Comparison of ENCODE assay signal across 29 cellular contexts in genomic region chr1:46380004-46380403, GRCh38.
"Had no signal": no experiment of that assay in that cellular context is flagged by ENCODE, and none has a peak within 500 bp of the region (broad histone marks: within the 10 kb centered on the region; RNA-seq: fewer than 3 reads in every experiment).

No MANE protein-coding gene starts in this region.

- H3K4me3 ChIP-seq: coronary artery, dorsolateral prefrontal cortex, esophagus muscularis mucosa, gastroesophageal sphincter had no signal

- DNase-seq: activated CD4-positive, alpha-beta T cell treated with anti-CD3 and anti-CD28 coated beads for 1 hour; activated CD4-positive, alpha-beta T cell treated with anti-CD3 and anti-CD28 coated beads for 48 hours; activated CD4-positive, alpha-beta T cell treated with anti-CD3 and anti-CD28 coated beads, Interleukin-2, amount 50 U/mL, for 1 hour; activated CD4-positive, alpha-beta T cell treated with anti-CD3 and anti-CD28 coated beads, Interleukin-2, amount 50 U/mL, for 48 hours; activated CD8-positive, alpha-beta memory T cell treated with anti-CD3 and anti-CD28 coated beads for 24 hours; activated CD8-positive, alpha-beta T cell treated with anti-CD3 and anti-CD28 coated beads for 36 hours; activated effector memory CD4-positive, alpha-beta T cell treated with Interleukin-2 at 50 U/mL for 16 hours; activated gamma-delta T cell treated with Interleukin-2 at 50 U/mL for 16 hours; activated naive CD4-positive, alpha-beta T cell treated with anti-CD3 and anti-CD28 coated beads, Interleukin-2, amount 50 U/mL, for 16 hours; activated naive CD4-positive, alpha-beta T cell treated with Interleukin-2 at 50 U/mL for 16 hours; activated T-cell treated with anti-CD3 and anti-CD28 coated beads, Interleukin-2, amount 50 U/mL, for 4 hours; amniotic stem cell; anterior cingulate cortex; brain microvascular endothelial cell; dorsolateral prefrontal cortex; effector memory CD4-positive, alpha-beta T cell; erythroblast; foreskin keratinocyte; T-helper 1 cell; T-helper 17 cell; T1000 had no signal

- H3K9me3 ChIP-seq: esophagus muscularis mucosa, gastroesophageal sphincter had no signal

- H3K27ac Mint-ChIP-seq: activated CD8-positive, alpha-beta T cell treated with anti-CD3 and anti-CD28 coated beads for 36 hours; activated naive CD8-positive, alpha-beta T cell; activated T-helper 17 cell treated with anti-CD3 and anti-CD28 coated beads, Interleukin-2, amount 50 U/mL, for 72 hours; dendritic cell treated with granulocyte-macrophage colony-stimulating factor and Interleukin-4, amounts not matched to agents 40 ng/mL and 50 ng/mL, for 4 days; T-helper 2 cell treated with Interferon-gamma antibody and Interleukin-4, amounts not matched to agents 5 μg/mL and 100 μg/mL, for 36 hours had no signal

- H3K9me3 Mint-ChIP-seq: activated T-helper 17 cell treated with anti-CD3 and anti-CD28 coated beads, Interleukin-2, amount 50 U/mL, for 72 hours; central memory CD8-positive, alpha-beta T cell had no signal

- H3K27ac ChIP-seq: brain microvascular endothelial cell, coronary artery, dorsolateral prefrontal cortex, esophagus muscularis mucosa, foreskin keratinocyte, gastroesophageal sphincter had no signal

- H3K27me3 Mint-ChIP-seq: activated CD8-positive, alpha-beta T cell treated with anti-CD3 and anti-CD28 coated beads for 36 hours; activated naive CD8-positive, alpha-beta T cell; activated T-helper 17 cell treated with anti-CD3 and anti-CD28 coated beads, Interleukin-2, amount 50 U/mL, for 72 hours; central memory CD8-positive, alpha-beta T cell; T-helper 17 cell had no signal

- H3K4me3 Mint-ChIP-seq: activated CD8-positive, alpha-beta T cell treated with anti-CD3 and anti-CD28 coated beads for 36 hours; activated naive CD8-positive, alpha-beta T cell; activated T-cell treated with anti-CD3 and anti-CD28 coated beads, Interleukin-2, amount 50 U/mL, for 4 hours; activated T-helper 17 cell treated with anti-CD3 and anti-CD28 coated beads, Interleukin-2, amount 50 U/mL, for 72 hours; central memory CD8-positive, alpha-beta T cell; dendritic cell treated with granulocyte-macrophage colony-stimulating factor and Interleukin-4, amounts not matched to agents 40 ng/mL and 50 ng/mL, for 4 days; T-helper 17 cell; T-helper 2 cell treated with Interferon-gamma antibody and Interleukin-4, amounts not matched to agents 5 μg/mL and 100 μg/mL, for 36 hours had no signal

- H3K4me1 ChIP-seq: esophagus muscularis mucosa, foreskin keratinocyte, gastroesophageal sphincter had no signal

- H3K4me1 Mint-ChIP-seq: activated T-helper 17 cell treated with anti-CD3 and anti-CD28 coated beads, Interleukin-2, amount 50 U/mL, for 72 hours; central memory CD8-positive, alpha-beta T cell; T-helper 17 cell had no signal

- H3K36me3 ChIP-seq: brain microvascular endothelial cell, gastroesophageal sphincter had no signal

- H3K27me3 ChIP-seq: brain microvascular endothelial cell, dorsolateral prefrontal cortex, esophagus muscularis mucosa, foreskin keratinocyte, gastroesophageal sphincter had no signal
